ENCODE assay signal across 1 cellular context in genomic region chr17:2611627-2612026, GRCh38.
TF ChIP-seq lines count a peak whose summit lies in the region.

No MANE protein-coding gene starts in this region.

TF ChIP-seq in H1, 55 proteins besides CTCF, POLR2A, EP300 and RAD21:
- TF ChIP-seq TEAD4 (IDR thresholded peaks at IDR 0.05; ENCODE audit: low read depth, low read length) (no peak), CHD2 (IDR thresholded peaks at IDR 0.05; ENCODE audit: low read length) (no peak), ATF2 (IDR thresholded peaks at IDR 0.05; ENCODE audit: low read length) (no peak), CHD7 (IDR thresholded peaks at IDR 0.05; ENCODE audit: insufficient replicate concordance, low read length) (no peak), E2F6 (IDR thresholded peaks at IDR 0.05) (no peak), TAF1 (IDR thresholded peaks at IDR 0.05; ENCODE audit: low read depth, low read length) (no peak), CHD1 (IDR thresholded peaks at IDR 0.05; ENCODE audit: low read depth, low read length) (no peak), MAFK (IDR thresholded peaks at IDR 0.05; ENCODE audit: low read depth, low read length) (no peak), NRF1 (IDR thresholded peaks at IDR 0.05; ENCODE audit: low read depth, low read length) (no peak), YY1 (IDR thresholded peaks at IDR 0.05; ENCODE audit: low read depth, low read length) (no peak), TCF12 (IDR thresholded peaks at IDR 0.05; ENCODE audit: low read depth, low read length) (no peak)
